ENCODE assay signal across 6 cellular contexts in genomic region chr12:38746744-38747143, GRCh38.
"Had no signal": no experiment of that assay in that cellular context is flagged by ENCODE, and none has a peak within 500 bp of the region (broad histone marks: within the 10 kb centered on the region; RNA-seq: fewer than 3 reads in every experiment).

No MANE protein-coding gene starts in this region.

- H3K4me3 ChIP-seq: K562 had no signal

- H3K27ac ChIP-seq: HL-60, KMS-11 had no signal

- DNase-seq: IMR-90, KBM-7, KG1 had no signal
